10 cellular contexts compared by ENCODE assay signal in the genomic region with DNA sequence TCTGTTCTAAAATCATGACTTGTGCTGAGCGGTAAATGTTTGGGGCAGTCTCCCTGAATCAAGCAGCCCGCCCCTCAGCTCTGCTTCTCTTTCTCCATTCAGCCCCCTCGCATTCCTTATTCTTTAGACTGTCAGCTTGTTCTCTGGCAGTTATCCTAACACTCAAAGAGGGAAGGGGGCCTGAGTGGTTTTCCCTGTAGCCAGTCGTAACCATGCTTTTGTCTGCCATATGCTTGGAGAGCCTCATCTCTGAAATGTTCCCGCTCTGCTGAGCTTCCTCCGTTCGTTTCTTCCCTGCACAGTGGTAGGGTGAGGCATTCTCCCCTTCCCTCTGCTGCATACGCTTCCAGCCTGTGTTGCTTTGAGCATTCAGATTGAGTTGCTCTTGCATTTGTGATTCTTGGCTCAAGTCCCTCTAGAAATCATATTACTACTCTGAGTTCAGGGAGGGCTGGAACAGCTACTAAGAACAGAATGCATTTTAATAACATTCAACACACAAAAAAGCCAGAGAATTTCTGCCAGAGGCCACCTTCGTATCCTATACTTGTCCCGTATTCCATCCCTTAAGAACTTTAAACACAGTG.
A peak's percentile ranks its signal among the peaks of the same experiment; 100 is the strongest.
DNase-seq lines count a peak whose midpoint lies in the region; ATAC-seq, FAIRE-seq and TF ChIP-seq lines count a peak whose summit lies in the region.
"Had no signal": no experiment of that assay in that cellular context is flagged by ENCODE, and none has a peak within 500 bp of the region (broad histone marks: within the 10 kb centered on the region; RNA-seq: fewer than 3 reads in every experiment).

No MANE protein-coding gene starts in this region.

- no peaks in the 10 kb centered on the region for H3K27me3 Mint-ChIP-seq in WTC11 (ENCODE audit: low read depth)

- ATAC-seq in WTC11 (peak; percentile 80), GM21528 (IDR thresholded peaks at IDR 0.05; ENCODE audit: low FRiP score, unreplicated experiment) (no peak)

- H3K27ac ChIP-seq in right atrium auricular region (peak overlapping the region; percentile 24 to 41), transverse colon (peak overlapping the region; percentile 13 to 47 (median 35)), suprapubic skin (no peak overlapping the region), kidney (ENCODE audit: low read depth in 2 of 2, low read length in 2 of 2) (peak overlapping the region in 1 of 2 donors; percentile 64)

- WGBS in transverse colon (ENCODE audit: low coverage in 1 of 2), 2 donors, result 63 to 73% methylated on average over 3 to 10 of the region's 10 CpGs
- WGBS in suprapubic skin, result 59% methylated on average over 10 of the region's 10 CpGs

- H3K36me3 ChIP-seq in right atrium auricular region, result no peaks in the 10 kb centered on the region
- no peaks in the 10 kb centered on the region for H3K36me3 ChIP-seq in transverse colon
- H3K36me3 ChIP-seq in suprapubic skin, result no peaks in the 10 kb centered on the region
- no peaks in the 10 kb centered on the region for H3K36me3 ChIP-seq in kidney (ENCODE audit: control insufficient read depth in 1 of 2, insufficient read depth in 2 of 2, low read length in 2 of 2)
- H3K36me3 ChIP-seq: BE2C had no signal

- no peak overlapping the region for H3K4me3 ChIP-seq in right atrium auricular region
- no peak overlapping the region for H3K4me3 ChIP-seq in transverse colon
- H3K4me3 ChIP-seq in suprapubic skin, result no peak overlapping the region
- no peak overlapping the region for H3K4me3 ChIP-seq in kidney (ENCODE audit: low read length in 2 of 2)

- no peaks in the 10 kb centered on the region for H3K9me3 Mint-ChIP-seq in WTC11

- no peak overlapping the region for H3K9ac ChIP-seq in kidney (ENCODE audit: low read length in 2 of 2)

- in situ Hi-C loops in transverse colon (cut with MboI; ENCODE audit: low pct_ligation_motif_present in 1 of 4, low pct_unique_long_range_greater_than_20kb in 1 of 4, low sequenced_read_pairs in 3 of 4), result no loop called here

- no peak overlapping the region for H3K27ac Mint-ChIP-seq in WTC11

- H3K27me3 ChIP-seq in right atrium auricular region (no peaks in the 10 kb centered on the region), transverse colon (no peaks in the 10 kb centered on the region), suprapubic skin (no peaks in the 10 kb centered on the region)
- H3K27me3 ChIP-seq: BE2C had no signal

- no peak for TF ChIP-seq CTCF in WTC11 (IDR thresholded peaks at IDR 0.05)
- TF ChIP-seq CTCF in right atrium auricular region (IDR thresholded peaks at IDR 0.05), result no peak
- TF ChIP-seq CTCF in transverse colon (IDR thresholded peaks at IDR 0.05), result no peak
- no peak for TF ChIP-seq CTCF in suprapubic skin (IDR thresholded peaks at IDR 0.05)
- no peak for TF ChIP-seq CTCF in kidney (IDR thresholded peaks at IDR 0.05; ENCODE audit: borderline replicate concordance, extremely low read depth, insufficient read depth)

- no peaks in the 10 kb centered on the region for H3K9me3 ChIP-seq in right atrium auricular region
- H3K9me3 ChIP-seq in transverse colon, result no peaks in the 10 kb centered on the region
- H3K9me3 ChIP-seq in suprapubic skin, result no peaks in the 10 kb centered on the region
- no peaks in the 10 kb centered on the region for H3K9me3 ChIP-seq in kidney (ENCODE audit: control insufficient read depth in 1 of 2, low read length in 2 of 2)
- H3K9me3 ChIP-seq: BE2C had no signal

- peak; percentile 11 for DNase-seq in NCI-H2196 (lab: John Stamatoyannopoulos, UW; ENCODE audit: unreplicated experiment)
- DNase-seq in NCI-H2196 treated with DMSO at 0.1 percent for 48 hours (lab: John Stamatoyannopoulos, UW; ENCODE audit: unreplicated experiment), result no peak
- DNase-seq in WTC11 (ENCODE audit: low spot score), result no peak
- no peak for DNase-seq in right atrium auricular region (ENCODE audit: low spot score)
- DNase-seq in transverse colon, result no peak
- no peak for DNase-seq in suprapubic skin (ENCODE audit: low spot score in 2 of 2)
- no peak for DNase-seq in kidney
- DNase-seq: BE2C, NCI-H1436 treated with DMSO at 0.1 percent for 48 hours had no signal

- POLR2A ChIA-PET in WTC11 (lab: Charles Lee), result no interaction called here

- H3K36me3 Mint-ChIP-seq in WTC11, result no peaks in the 10 kb centered on the region

- intact Hi-C loops in transverse colon (cut with DNase I; ENCODE audit: low total_unique reads) (no loop called here), kidney (cut with DNase I) (no loop called here)

- TF ChIP-seq EP300 in transverse colon (IDR thresholded peaks at IDR 0.05; ENCODE audit: low read depth), result no peak
- TF ChIP-seq EP300 in suprapubic skin (IDR thresholded peaks at IDR 0.05), result no peak

- no peak overlapping the region for H3K4me3 Mint-ChIP-seq in WTC11

- CTCF ChIA-PET in WTC11 (lab: Charles Lee), result interaction anchor here (1.0 to 1.9 kb wide), 3 partner anchors 42 to 357 kb away, joined by 3 to 8 read pairs (median 8); partner anchors contain the start of gene WNT5B

- H3K4me1 Mint-ChIP-seq in WTC11, result no peaks in the 10 kb centered on the region; the same call in 1 of the 2 replicates

- H3K4me1 ChIP-seq in right atrium auricular region (peaks cover 0 to 53% of the 10 kb centered on the region in 2 donors), transverse colon (peaks cover 10 to 29% (median 17%) of the 10 kb centered on the region in 4 donors), suprapubic skin (peaks cover 4% of the 10 kb centered on the region), kidney (ENCODE audit: control insufficient read depth in 1 of 2, insufficient read depth in 1 of 2, low read depth in 1 of 2, low read length in 2 of 2) (peaks cover 0 to 3% of the 10 kb centered on the region in 2 donors)
- H3K4me1 ChIP-seq: BE2C had no signal

- no peak for FAIRE-seq in kidney (lab: Jason Lieb, UNC)

- no peak for TF ChIP-seq POLR2A in transverse colon (IDR thresholded peaks at IDR 0.05)
- TF ChIP-seq POLR2A in suprapubic skin (IDR thresholded peaks at IDR 0.05), result no peak

TF ChIP-seq in WTC11, 78 proteins besides CTCF, POLR2A, EP300 and RAD21:
- TF ChIP-seq, protein P1, sequence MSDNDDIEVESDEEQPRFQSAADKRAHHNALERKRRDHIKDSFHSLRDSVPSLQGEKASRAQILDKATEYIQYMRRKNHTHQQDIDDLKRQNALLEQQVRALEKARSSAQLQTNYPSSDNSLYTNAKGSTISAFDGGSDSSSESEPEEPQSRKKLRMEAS (CRISPR knock-in tag; IDR thresholded peaks at IDR 0.05), result peak; percentile 52; the same call in 1 of the 2 replicates
- TF ChIP-seq, protein P2, sequence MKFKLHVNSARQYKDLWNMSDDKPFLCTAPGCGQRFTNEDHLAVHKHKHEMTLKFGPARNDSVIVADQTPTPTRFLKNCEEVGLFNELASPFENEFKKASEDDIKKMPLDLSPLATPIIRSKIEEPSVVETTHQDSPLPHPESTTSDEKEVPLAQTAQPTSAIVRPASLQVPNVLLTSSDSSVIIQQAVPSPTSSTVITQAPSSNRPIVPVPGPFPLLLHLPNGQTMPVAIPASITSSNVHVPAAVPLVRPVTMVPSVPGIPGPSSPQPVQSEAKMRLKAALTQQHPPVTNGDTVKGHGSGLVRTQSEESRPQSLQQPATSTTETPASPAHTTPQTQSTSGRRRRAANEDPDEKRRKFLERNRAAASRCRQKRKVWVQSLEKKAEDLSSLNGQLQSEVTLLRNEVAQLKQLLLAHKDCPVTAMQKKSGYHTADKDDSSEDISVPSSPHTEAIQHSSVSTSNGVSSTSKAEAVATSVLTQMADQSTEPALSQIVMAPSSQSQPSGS (CRISPR knock-in tag; IDR thresholded peaks at IDR 0.05; ENCODE audit: borderline replicate concordance, low read depth), result no peak
